ENCODE assay signal across 8 cellular contexts in genomic region chr11:64742940-64743590, GRCh38. TPM values are rescaled to one million over a fixed set of nuclear protein-coding genes. Genes with fewer than 3 reads are reported as not detected.
A peak's percentile ranks its signal among the peaks of the same experiment; 100 is the strongest.
DNase-seq lines count a peak whose midpoint lies in the region; ATAC-seq, FAIRE-seq and TF ChIP-seq lines count a peak whose summit lies in the region.

No MANE protein-coding gene starts in this region.

- H3K4me3 ChIP-seq in mucosa of descending colon: no peak overlapping the region

- no peak for TF ChIP-seq POLR2A in GM12891 (IDR thresholded peaks at IDR 0.05; ENCODE audit: low read depth, low read length)

- H3K36me3 Mint-ChIP-seq in endothelial cell (ENCODE audit: low read depth, unreplicated experiment): peaks cover 13% of the 10 kb centered on the region

- ATAC-seq in mucosa of descending colon (peak; percentile 75), GM18861 (IDR thresholded peaks at IDR 0.05; ENCODE audit: unreplicated experiment) (no peak)

- no peaks in the 10 kb centered on the region for H3K9me3 ChIP-seq in mucosa of descending colon

- H3K9me3 Mint-ChIP-seq in endothelial cell (ENCODE audit: unreplicated experiment): no peaks in the 10 kb centered on the region

- FAIRE-seq in GM12891 (lab: Jason Lieb, UNC): peak; percentile 91

- H3K27ac Mint-ChIP-seq in endothelial cell (ENCODE audit: unreplicated experiment): no peak overlapping the region

- peaks cover 21% of the 10 kb centered on the region for H3K4me1 Mint-ChIP-seq in endothelial cell (ENCODE audit: unreplicated experiment)

- no peaks in the 10 kb centered on the region for H3K36me3 ChIP-seq in mucosa of descending colon (ENCODE audit: low read depth)

- DNase-seq in GM12891 (ENCODE audit: insufficient read length, low spot score) (peak; percentile 96), NAMALWA (ENCODE audit: low spot score) (peak; percentile 68), endothelial cell (ENCODE audit: low spot score) (peak; percentile 86), mucosa of descending colon (peak; percentile 73 to 85 (median 85)), DMS153 (lab: John Stamatoyannopoulos, UW) (no peak)
- peak; percentile 46 to 58 for DNase-seq in activated CD8-positive, alpha-beta memory T cell treated with anti-CD3 and anti-CD28 coated beads for 4 hours (ENCODE audit: low read depth in 2 of 2)
- peak; percentile 65 for DNase-seq in stimulated activated CD8-positive, alpha-beta memory T cell treated with anti-CD3 and anti-CD28 coated beads, Interleukin-4, amount 100 ng/mL, for 24 hours (ENCODE audit: low read depth)

- no peak overlapping the region for H3K4me3 Mint-ChIP-seq in endothelial cell (ENCODE audit: unreplicated experiment)

- H3K4me1 ChIP-seq in mucosa of descending colon (ENCODE audit: low read depth): peaks cover 28% of the 10 kb centered on the region

- H3K27me3 Mint-ChIP-seq in endothelial cell (ENCODE audit: unreplicated experiment): peaks cover 14% of the 10 kb centered on the region

- peak; percentile 98 for TF ChIP-seq CTCF in endothelial cell (IDR thresholded peaks at IDR 0.05; ENCODE audit: unreplicated experiment)
- peak; percentile 92 for TF ChIP-seq CTCF in mucosa of descending colon (IDR thresholded peaks at IDR 0.05)

- intact Hi-C loops in mucosa of descending colon (cut with DNase I, micrococcal nuclease): no loop called here

TF ChIP-seq in GM12891, 5 proteins besides CTCF, POLR2A, EP300 and RAD21:
- TF ChIP-seq POLR2AphosphoS5 (IDR thresholded peaks at IDR 0.05; ENCODE audit: low read depth, low read length) (no peak), PAX5 (IDR thresholded peaks at IDR 0.05; ENCODE audit: insufficient read depth, low read length, severe bottlenecking) (no peak), SPI1 (IDR thresholded peaks at IDR 0.05; ENCODE audit: low read depth, low read length) (no peak), POU2F2 (IDR thresholded peaks at IDR 0.05; ENCODE audit: low read depth, low read length) (no peak), TAF1 (IDR thresholded peaks at IDR 0.05; ENCODE audit: low read depth, low read length) (no peak)

RNA-seq across cellular contexts. Expression of gene RASGRP2, which starts 0.9 kb away (rescaled TPM):
- 3.8 TPM for polyA plus RNA-seq in GM12891 (2012; ENCODE audit: low read depth, missing spikeins)
- total RNA-seq in endothelial cell (ENCODE audit: unreplicated experiment) (139 TPM), mucosa of descending colon (10 to 100 TPM in 1 of 3 donors, 1 to 10 TPM in 2; 3.3 to 25.6 (median 9.7) TPM)

RNA-seq across cellular contexts. Expression of gene PYGM, which starts 16.7 kb away (rescaled TPM):
- 0.23 TPM for polyA plus RNA-seq in GM12891 (2012; ENCODE audit: low read depth, missing spikeins)
- total RNA-seq in endothelial cell (ENCODE audit: unreplicated experiment) (0.26 TPM), mucosa of descending colon (10 to 100 TPM in 1 of 3 donors, 1 to 10 TPM in 2; 2.0 to 21.1 (median 2.8) TPM)

RNA-seq across cellular contexts. Expression of gene NRXN2, which starts 20.1 kb away (rescaled TPM):
- polyA plus RNA-seq in GM12891 (2012; ENCODE audit: low read depth, missing spikeins): 0.71 TPM
- total RNA-seq in endothelial cell (ENCODE audit: unreplicated experiment) (11.5 TPM), mucosa of descending colon (10 to 100 TPM in 1 of 3 donors, 1 to 10 TPM in 2; 3.9 to 42.0 (median 6.9) TPM)

RNA-seq across cellular contexts. Expression of gene SF1, which starts 35.3 kb away (rescaled TPM):
- polyA plus RNA-seq in GM12891 (2012; ENCODE audit: low read depth, missing spikeins): 141 TPM
- total RNA-seq in endothelial cell (ENCODE audit: unreplicated experiment): 322 TPM
- 100 to 1,000 TPM; 223 to 317 (median 241) TPM for total RNA-seq in mucosa of descending colon

RNA-seq across cellular contexts. Expression of gene MAP4K2, which starts 59.9 kb away (rescaled TPM):
- polyA plus RNA-seq in GM12891 (2012; ENCODE audit: low read depth, missing spikeins): 30.2 TPM
- total RNA-seq in endothelial cell (ENCODE audit: unreplicated experiment) (202 TPM), mucosa of descending colon (10 to 100 TPM in 2 of 3 donors, 1 to 10 TPM in 1; 8.7 to 16.8 (median 14.1) TPM)
